In genomic region chrX:38282044-38282443, GRCh38 we compare ENCODE assay signal across 13 cellular contexts. TPM values are rescaled to one million over a fixed set of nuclear protein-coding genes. Genes with fewer than 3 reads are reported as not detected.
DNase-seq lines count a peak whose midpoint lies in the region; ATAC-seq, FAIRE-seq and TF ChIP-seq lines count a peak whose summit lies in the region.
"Had no signal": no experiment of that assay in that cellular context is flagged by ENCODE, and none has a peak within 500 bp of the region (broad histone marks: within the 10 kb centered on the region; RNA-seq: fewer than 3 reads in every experiment).

No MANE protein-coding gene starts in this region.

- no peak overlapping the region for H3K27ac ChIP-seq in left lung

- H3K27me3 Mint-ChIP-seq in stimulated activated memory B cell treated with anti-CD40 and anti-IgM and Interleukin-4, amounts not matched to agents 10 μg/mL and 1 μg/mL and 100 μg/mL, for 72 hours, result no peaks in the 10 kb centered on the region
- H3K27me3 Mint-ChIP-seq: activated CD8-positive, alpha-beta memory T cell treated with anti-CD3 and anti-CD28 coated beads, Interleukin-2, amount 10 ng/mL, durations not matched to agents 7 days and 5 days had no signal

- no peaks in the 10 kb centered on the region for H3K9me3 ChIP-seq in left lung

- H3K4me3 ChIP-seq in choroid plexus epithelial cell (ENCODE audit: low read depth, low read length) (no peak overlapping the region), left lung (no peak overlapping the region)

- H3K4me3 Mint-ChIP-seq in stimulated activated memory B cell treated with anti-CD40 and anti-IgM and Interleukin-4, amounts not matched to agents 10 μg/mL and 1 μg/mL and 100 μg/mL, for 72 hours, result no peak overlapping the region
- H3K4me3 Mint-ChIP-seq: activated CD8-positive, alpha-beta memory T cell treated with anti-CD3 and anti-CD28 coated beads, Interleukin-2, amount 10 ng/mL, durations not matched to agents 7 days and 5 days; T-helper 1 cell treated with Interleukin-12 subunit alpha and Interleukin-12 subunit beta and Interleukin-4 antibody, amounts not matched to agents 30 μg/mL and 1 μg/mL, for 36 hours had no signal

- H3K9me3 Mint-ChIP-seq in stimulated activated memory B cell treated with anti-CD40 and anti-IgM and Interleukin-4, amounts not matched to agents 10 μg/mL and 1 μg/mL and 100 μg/mL, for 72 hours, result peaks cover 7% of the 10 kb centered on the region
- H3K9me3 Mint-ChIP-seq: T-helper 1 cell treated with Interleukin-12 subunit alpha and Interleukin-12 subunit beta and Interleukin-4 antibody, amounts not matched to agents 30 μg/mL and 1 μg/mL, for 36 hours had no signal

- CTCF ChIA-PET in HEK293T (lab: Yijun Ruan, JAX), result interaction anchor here (0.6 to 1.9 kb wide), 8 partner anchors 10 to 91 kb away, joined by 3 to 9 read pairs (median 4); no protein-coding TSS in a partner anchor

- peaks cover 6% of the 10 kb centered on the region for H3K4me1 Mint-ChIP-seq in stimulated activated memory B cell treated with anti-CD40 and anti-IgM and Interleukin-4, amounts not matched to agents 10 μg/mL and 1 μg/mL and 100 μg/mL, for 72 hours
- H3K4me1 Mint-ChIP-seq: activated CD8-positive, alpha-beta memory T cell treated with anti-CD3 and anti-CD28 coated beads, Interleukin-2, amount 10 ng/mL, durations not matched to agents 7 days and 5 days had no signal

- DNase-seq in AG20443 (ENCODE audit: low spot score) (peak; percentile 19), HEK293T (ENCODE audit: extremely low spot score) (peak; percentile 16), choroid plexus epithelial cell (ENCODE audit: low read depth) (peak; percentile 57), left lung (no peak), SKM-1 (lab: John Stamatoyannopoulos, UW; ENCODE audit: unreplicated experiment) (no peak), ecto neural progenitor cell (ENCODE audit: low spot score) (no peak), frontal cortex (ENCODE audit: low spot score in 2 of 2) (no peak)
- DNase-seq: activated CD8-positive, alpha-beta memory T cell treated with anti-CD3 and anti-CD28 coated beads, Interleukin-2, amount 10 ng/mL, durations not matched to agents 7 days and 5 days; COR-L47; GOT3; NCI-H748 treated with DMSO at 0.1 percent for 48 hours had no signal

- no peak for FAIRE-seq in frontal cortex (lab: Jason Lieb, UNC)

- peak; percentile 18 for ATAC-seq in left lung
- no peak for ATAC-seq in stimulated activated memory B cell treated with anti-CD40 and anti-IgM and Interleukin-4, amounts not matched to agents 10 μg/mL and 1 μg/mL and 100 μg/mL, for 72 hours
- ATAC-seq: activated CD8-positive, alpha-beta memory T cell treated with anti-CD3 and anti-CD28 coated beads, Interleukin-2, amount 10 ng/mL, durations not matched to agents 7 days and 5 days had no signal

- POLR2A ChIA-PET in HEK293T (lab: Yijun Ruan, JAX), result no interaction called here

- intact Hi-C loops in left lung (cut with DNase I), result no loop called here

- H3K27ac Mint-ChIP-seq in stimulated activated memory B cell treated with anti-CD40 and anti-IgM and Interleukin-4, amounts not matched to agents 10 μg/mL and 1 μg/mL and 100 μg/mL, for 72 hours, result no peak overlapping the region
- H3K27ac Mint-ChIP-seq: activated CD8-positive, alpha-beta memory T cell treated with anti-CD3 and anti-CD28 coated beads, Interleukin-2, amount 10 ng/mL, durations not matched to agents 7 days and 5 days; T-helper 1 cell treated with Interleukin-12 subunit alpha and Interleukin-12 subunit beta and Interleukin-4 antibody, amounts not matched to agents 30 μg/mL and 1 μg/mL, for 36 hours had no signal

- H3K36me3 Mint-ChIP-seq in stimulated activated memory B cell treated with anti-CD40 and anti-IgM and Interleukin-4, amounts not matched to agents 10 μg/mL and 1 μg/mL and 100 μg/mL, for 72 hours, result peaks cover 20% of the 10 kb centered on the region
- H3K36me3 Mint-ChIP-seq: activated CD8-positive, alpha-beta memory T cell treated with anti-CD3 and anti-CD28 coated beads, Interleukin-2, amount 10 ng/mL, durations not matched to agents 7 days and 5 days had no signal

- TF ChIP-seq CTCF in choroid plexus epithelial cell (conservative IDR thresholded peaks at IDR 0.05; ENCODE audit: low read depth, low read length), result peak; percentile 78
- peak in 1 of 2 donors; percentile 11 for TF ChIP-seq CTCF in left lung (IDR thresholded peaks at IDR 0.05)

- H3K36me3 ChIP-seq in left lung, result no peaks in the 10 kb centered on the region

- H3K27me3 ChIP-seq in left lung, result no peaks in the 10 kb centered on the region

- H3K4me1 ChIP-seq in left lung, result no peaks in the 10 kb centered on the region

TF ChIP-seq in HEK293T, 16 proteins besides CTCF, POLR2A, EP300 and RAD21:
- TF ChIP-seq BHLHE40 (IDR thresholded peaks at IDR 0.05; ENCODE audit: borderline replicate concordance), result no peak
- TF ChIP-seq NFRKB (IDR thresholded peaks at IDR 0.05), result no peak
- TF ChIP-seq ZNF384 (IDR thresholded peaks at IDR 0.05), result no peak
- no peak for TF ChIP-seq PKNOX1 (IDR thresholded peaks at IDR 0.05)
- TF ChIP-seq SP1 (IDR thresholded peaks at IDR 0.05), result no peak
- no peak for TF ChIP-seq ELF4 (IDR thresholded peaks at IDR 0.05)
- no peak for TF ChIP-seq FOXK2 (IDR thresholded peaks at IDR 0.05)
- TF ChIP-seq LEF1 (IDR thresholded peaks at IDR 0.05; ENCODE audit: borderline replicate concordance), result no peak
- TF ChIP-seq SUZ12 (IDR thresholded peaks at IDR 0.05), result no peak
- no peak for TF ChIP-seq FOXM1 (IDR thresholded peaks at IDR 0.05; ENCODE audit: borderline replicate concordance)
- TF ChIP-seq TARDBP (IDR thresholded peaks at IDR 0.05), result no peak
- TF ChIP-seq L3MBTL2 (conservative IDR thresholded peaks at IDR 0.05), result no peak
TF ChIP-seq in HEK293T: peak in this region for 0.

RNA-seq across cellular contexts. Expression of gene RPGR, which starts 45.3 kb away (rescaled TPM):
- total RNA-seq in left lung (10 to 100 TPM; 10.6 to 15.0 TPM), frontal cortex (4.5 TPM)

Comparison
In these comparisons a context has a peak if more than half of its experiments do, and no peak if none do; other contexts are left out.
1. DNase-seq: peak in AG20443 (single experiment), HEK293T (single experiment) and choroid plexus epithelial cell (single experiment); none in left lung (0 of 2), SKM-1 (single experiment), ecto neural progenitor cell (single experiment) and frontal cortex (0 of 2).